ENCODE assay signal across 8 cellular contexts in genomic region chr1:46724991-46725735, GRCh38. TPM values are rescaled to one million over a fixed set of nuclear protein-coding genes. Genes with fewer than 3 reads are reported as not detected.
DNase-seq lines count a peak whose midpoint lies in the region; ATAC-seq and TF ChIP-seq lines count a peak whose summit lies in the region.

No MANE protein-coding gene starts in this region.

- peak; percentile 84 for ATAC-seq in GM18907 (IDR thresholded peaks at IDR 0.05; ENCODE audit: unreplicated experiment)
- ATAC-seq in HG03469 (IDR thresholded peaks at IDR 0.05; ENCODE audit: unreplicated experiment) = peak; percentile 75
- ATAC-seq in lung (ENCODE audit: insufficient read depth, low FRiP score) = peak; percentile 83

- no peaks in the 10 kb centered on the region for H3K9me3 ChIP-seq in lung (ENCODE audit: control insufficient read depth in 2 of 2, insufficient read depth in 1 of 2, low read length in 1 of 2)

- 17 to 21% methylated on average over 7 of the region's 7 CpGs for WGBS in lung, 2 donors

- H3K27me3 ChIP-seq in lung (ENCODE audit: control insufficient read depth, insufficient read depth) = no peaks in the 10 kb centered on the region

- H3K36me3 ChIP-seq in lung (ENCODE audit: control insufficient read depth in 2 of 2, insufficient read depth in 2 of 2, low read length in 2 of 2) = no peaks in the 10 kb centered on the region

- peaks cover 0 to 5% of the 10 kb centered on the region in 2 donors for H3K4me1 ChIP-seq in lung (ENCODE audit: control insufficient read depth in 2 of 2, insufficient read depth in 2 of 2, low read length in 2 of 2)

- no peak overlapping the region for H3K27ac ChIP-seq in coronary artery
- H3K27ac ChIP-seq in lung (ENCODE audit: low read depth in 1 of 2, low read length in 1 of 2) = no peak overlapping the region

- TF ChIP-seq CTCF in AG09319 (IDR thresholded peaks at IDR 0.05; ENCODE audit: low read depth, low read length) (peak; percentile 94), coronary artery (IDR thresholded peaks at IDR 0.05) (peak; percentile 74), lung (IDR thresholded peaks at IDR 0.05; ENCODE audit: control extremely low read depth, extremely low read depth) (peak; percentile 85)

- no peak overlapping the region for H3K4me3 ChIP-seq in coronary artery
- H3K4me3 ChIP-seq in lung = no peak overlapping the region

- DNase-seq in AG09319 (ENCODE audit: extremely low read depth, low read depth) (peak; percentile 67), NCI-H526 (lab: John Stamatoyannopoulos, UW) (peak; percentile 63 to 86), coronary artery (ENCODE audit: low spot score) (no peak), lung (ENCODE audit: low spot score) (peak; percentile 71)
- peak; percentile 59 to 70 for DNase-seq in activated CD4-positive, alpha-beta T cell treated with anti-CD3 and anti-CD28 coated beads for 4 hours
- DNase-seq in stimulated activated CD8-positive, alpha-beta memory T cell treated with anti-CD3 and anti-CD28 coated beads, Interleukin-12 subunit alpha, Interleukin-12 subunit beta, amount 100 ng/mL, for 4 hours (ENCODE audit: low read depth) = peak; percentile 19

RNA-seq across cellular contexts. Expression of gene EFCAB14, which starts 6.2 kb away (rescaled TPM):
- 100 to 1,000 TPM in 1 of 2 donors, 10 to 100 TPM in 1; 97.7 to 132 TPM for total RNA-seq in lung
- polyA plus RNA-seq in lung = 10 to 100 TPM; 20.8 to 49.0 TPM

RNA-seq across cellular contexts. Expression of gene TEX38, which starts 53.5 kb away (rescaled TPM):
- total RNA-seq in lung = not detected
- polyA plus RNA-seq in lung = not detected

RNA-seq across cellular contexts. Expression of gene ATPAF1, which starts 57.0 kb away (rescaled TPM):
- total RNA-seq in lung = 10 to 100 TPM; 35.1 to 42.3 TPM
- polyA plus RNA-seq in lung = 10 to 100 TPM; 23.1 to 38.1 TPM
